In genomic region chr1:152189657-152190442, GRCh38 we compare ENCODE assay signal across 8 cellular contexts. TPM values are rescaled to one million over a fixed set of nuclear protein-coding genes. Genes with fewer than 3 reads are reported as not detected.
DNase-seq lines count a peak whose midpoint lies in the region; ATAC-seq, FAIRE-seq and TF ChIP-seq lines count a peak whose summit lies in the region.

No MANE protein-coding gene starts in this region.

- TF ChIP-seq POLR2A in A549 (IDR thresholded peaks at IDR 0.05; ENCODE audit: low read length), result no peak
- no peak for TF ChIP-seq POLR2A in lower leg skin (IDR thresholded peaks at IDR 0.05)

- in situ Hi-C loops in GM13977 (cut with MboI; ENCODE audit: low pct_unique_long_range_greater_than_20kb, low sequenced_read_pairs, unreplicated experiment), result loop anchor here (5.0 to 10.0 kb wide), 2 partner anchors 55 to 267 kb away; no protein-coding TSS in a partner anchor

- POLR2A ChIA-PET in A549 (lab: Yijun Ruan, JAX), result interaction anchor here (0.8 to 1.3 kb wide), 3 partner anchors 27 to 269 kb away, joined by 3 to 9 read pairs (median 6); no protein-coding TSS in a partner anchor

- H3K27ac ChIP-seq in A549 (peak overlapping the region; percentile 88 to 89), coronary artery (peak overlapping the region in 1 of 2 donors; percentile 70)

- TF ChIP-seq CTCF in A549 (IDR thresholded peaks at IDR 0.05) (peak; percentile 89), GM13977 (IDR thresholded peaks at IDR 0.05; ENCODE audit: extremely low read depth, insufficient read depth, missing control alignments) (peak; percentile 82), coronary artery (IDR thresholded peaks at IDR 0.05) (peak; percentile 40), lower leg skin (IDR thresholded peaks at IDR 0.05) (no peak)

- peak overlapping the region; percentile 80 for H3K4me3 ChIP-seq in A549
- peak overlapping the region; percentile 70 for H3K4me3 ChIP-seq in coronary artery
- H3K4me3 ChIP-seq in lower leg skin (ENCODE audit: low read depth, poor library complexity, severe bottlenecking), result peak overlapping the region; percentile 16

- TF ChIP-seq RAD21 in A549 (conservative IDR thresholded peaks at IDR 0.05 in 1 of 2, IDR thresholded peaks at IDR 0.05 in 1 of 2), result peak; percentile 82 to 85

- no peaks in the 10 kb centered on the region for H3K9me3 ChIP-seq in A549

- no peak for TF ChIP-seq EP300 in A549 (IDR thresholded peaks at IDR 0.05)

- DNase-seq in A549 (ENCODE audit: low read depth in 1 of 2, low spot score in 1 of 2) (peak; percentile 70 to 83), GM13977 (ENCODE audit: low spot score) (peak; percentile 79), NCI-H2171 treated with DMSO at 0.1 percent for 48 hours (lab: John Stamatoyannopoulos, UW) (peak; percentile 87), coronary artery (ENCODE audit: low spot score) (no peak), lower leg skin (ENCODE audit: low spot score in 2 of 2) (peak in 1 of 2 donors; percentile 62), GOT3 (lab: John Stamatoyannopoulos, UW) (no peak)
- DNase-seq in activated CD4-positive, alpha-beta T cell treated with anti-CD3 and anti-CD28 coated beads for 1 hour, result peak; percentile 50
- DNase-seq in stimulated activated CD4-positive, alpha-beta T cell treated with anti-CD3 and anti-CD28 coated beads, TNF-alpha, amount 100 ng/mL, for 1 hour (ENCODE audit: low read depth in 3 of 3, low spot score in 1 of 3), result peak in 2 of 3 donors; percentile 34 to 55

- peak; percentile 62 to 79 for ATAC-seq in A549

- CTCF ChIA-PET in A549 (lab: Yijun Ruan, JAX), result interaction anchor here (0.8 to 18.0 kb wide), 40 partner anchors 8 to 345 kb away, joined by 3 to 357 read pairs (median 5); partner anchors contain the start of genes HRNR, RPTN and TCHH

- H3K4me1 ChIP-seq in A549, result peaks cover 14% of the 10 kb centered on the region

- FAIRE-seq in A549 (lab: Jason Lieb, UNC), result no peak

- peak overlapping the region; percentile 86 for H3K4me2 ChIP-seq in A549

- 4% methylated on average over 9 of the region's 9 CpGs for WGBS in A549 (ENCODE audit: missing lambda C conversion rate)
- WGBS in lower leg skin, 2 donors, result 16 to 18% methylated on average over 9 of the region's 9 CpGs

- intact Hi-C loops in lower leg skin (cut with DNase I; ENCODE audit: low total_unique reads), result loop anchor here (5.0 to 10.0 kb wide), 2 partner anchors 155 to 267 kb away; no protein-coding TSS in a partner anchor

TF ChIP-seq in A549, 52 proteins besides CTCF, POLR2A, EP300 and RAD21:
- no peak for TF ChIP-seq KDM5A (IDR thresholded peaks at IDR 0.05)
- TF ChIP-seq HOXB5 (CRISPR knock-in tag; IDR thresholded peaks at IDR 0.05), result peak; percentile 82
- no peak for TF ChIP-seq GATA3 (IDR thresholded peaks at IDR 0.05; ENCODE audit: borderline replicate concordance)
- 0 out of 2 replicates have a peak, but pooled peaks have one; percentile 16 for TF ChIP-seq HMGXB4 (CRISPR knock-in tag; IDR thresholded peaks at IDR 0.05; ENCODE audit: borderline replicate concordance)
- TF ChIP-seq MAZ (IDR thresholded peaks at IDR 0.05; ENCODE audit: borderline replicate concordance, low read depth, low read length), result no peak
- no peak for TF ChIP-seq TP53 (CRISPR knock-in tag; IDR thresholded peaks at IDR 0.05)
- no peak for TF ChIP-seq HDAC2 (IDR thresholded peaks at IDR 0.05)
- TF ChIP-seq SMC3 (IDR thresholded peaks at IDR 0.05), result peak; percentile 87
- TF ChIP-seq PBX3 (IDR thresholded peaks at IDR 0.05), result no peak
- TF ChIP-seq CEBPB (IDR thresholded peaks at IDR 0.05), result no peak
- no peak for TF ChIP-seq ZC3H11A (IDR thresholded peaks at IDR 0.05)
- no peak for TF ChIP-seq SREBF2 (IDR thresholded peaks at IDR 0.05)
- TF ChIP-seq CHD4 (IDR thresholded peaks at IDR 0.05; ENCODE audit: borderline replicate concordance), result no peak
- no peak for TF ChIP-seq TFCP2L1 (CRISPR knock-in tag; IDR thresholded peaks at IDR 0.05)

RNA-seq across cellular contexts. Expression of gene RPTN, which starts 30.8 kb away (rescaled TPM):
- polyA plus RNA-seq in A549 (2011; rRNA removed) (0.03 TPM in 1 of 2 replicates, not detected in the other), A549 (2017; fragmentation: RNase III; extraction: RNeasy Plus Mini Kit Qiagen cat#74134 plus additional on column Dnase treatment) (not detected in 3 replicates)
- not detected in 2 replicates for polyA plus RNA-seq in A549 (2012; cell fraction: cytosol; rRNA removed)
- not detected in 2 replicates for polyA plus RNA-seq in A549 (2012; cell fraction: nucleus; rRNA removed)
- not detected in 2 replicates for polyA minus RNA-seq in A549 (2011; rRNA and poly(A)+ RNA removed)
- 10 to 100 TPM; 17.3 to 30.4 (median 22.1) TPM for total RNA-seq in lower leg skin

RNA-seq across cellular contexts. Expression of gene HRNR, which starts 34.1 kb away (rescaled TPM):
- not detected in 2 replicates for polyA plus RNA-seq in A549 (2011; rRNA removed)
- under 0.01 TPM in 1 of 2 replicates, not detected in the other for polyA plus RNA-seq in A549 (2012; cell fraction: cytosol; rRNA removed)
- polyA plus RNA-seq in A549 (2012; cell fraction: nucleus; rRNA removed), result 0.01 TPM in 1 of 2 replicates, not detected in the other
- not detected in 3 replicates for polyA plus RNA-seq in A549 (2017; fragmentation: RNase III; extraction: RNeasy Plus Mini Kit Qiagen cat#74134 plus additional on column Dnase treatment)
- 0.04 and 0.05 TPM in 2 replicates for polyA minus RNA-seq in A549 (2011; rRNA and poly(A)+ RNA removed)
- under 1 TPM in 2 of 4 donors, not detected in 2; 0.03 to 0.04 TPM for total RNA-seq in lower leg skin

Comparison
In these comparisons a context has a peak if more than half of its experiments do, and no peak if none do; other contexts are left out.
1. DNase-seq: peak in A549 (2 of 2), GM13977 (single experiment), NCI-H2171 treated with DMSO at 0.1 percent for 48 hours (single experiment), activated CD4-positive, alpha-beta T cell treated with anti-CD3 and anti-CD28 coated beads for 1 hour (single experiment) and stimulated activated CD4-positive, alpha-beta T cell treated with anti-CD3 and anti-CD28 coated beads, TNF-alpha, amount 100 ng/mL, for 1 hour (2 of 3); none in coronary artery (single experiment) and GOT3 (single experiment).
2. H3K4me3 ChIP-seq: peak in every context shown above with its lines; median percentile 80 in A549; 70 in coronary artery; 16 in lower leg skin.
3. CTCF ChIP-seq: peak in A549 (single experiment), GM13977 (single experiment) and coronary artery (single experiment); none in lower leg skin (0 of 3).